9 cellular contexts compared by ENCODE assay signal in the genomic region with DNA sequence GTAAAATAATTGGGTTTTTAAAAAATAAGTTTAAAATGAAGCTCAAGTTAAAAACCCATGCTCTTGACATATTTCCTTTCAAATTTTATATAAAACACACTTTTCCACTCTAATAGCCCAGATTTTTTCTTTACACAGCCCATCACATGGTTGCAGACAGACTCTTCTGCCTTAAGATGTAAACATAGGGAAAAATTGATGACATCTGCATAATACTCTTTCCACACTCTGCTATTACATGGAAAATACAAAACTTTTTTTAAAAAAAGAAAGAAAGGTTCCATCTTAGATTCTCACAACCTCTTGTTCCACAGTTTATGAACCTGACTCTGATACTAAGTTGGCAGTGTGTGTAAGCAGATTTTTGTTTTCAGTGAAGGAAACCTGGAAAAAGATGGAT.
"Had no signal": no experiment of that assay in that cellular context is flagged by ENCODE, and none has a peak within 500 bp of the region (broad histone marks: within the 10 kb centered on the region; RNA-seq: fewer than 3 reads in every experiment).

No MANE protein-coding gene starts in this region.

- ATAC-seq: HCT116 had no signal

- H3K27ac ChIP-seq: GM23248, KMS-11 had no signal

- H3K9ac ChIP-seq: GM23248, KMS-11 had no signal

- H3K36me3 ChIP-seq: HAP-1 had no signal

- DNase-seq: GM23248, GOT3, H7, HFFc6, KBM-7 had no signal

- H3K4me3 ChIP-seq: GM23248, HAP-1 had no signal

- H3K9me3 ChIP-seq: HAP-1 had no signal

- H3K9me3 Mint-ChIP-seq: HFFc6 had no signal

- H3K4me1 ChIP-seq: HAP-1 had no signal

- FAIRE-seq: HTR-8/SVneo had no signal

- H3K4me2 ChIP-seq: KMS-11 had no signal

- H2AFZ ChIP-seq: GM23248 had no signal

- H3K27ac Mint-ChIP-seq: HFFc6 had no signal

- H3K4me3 Mint-ChIP-seq: HFFc6 had no signal
